ENCODE assay signal across 12 cellular contexts in the genomic region with DNA sequence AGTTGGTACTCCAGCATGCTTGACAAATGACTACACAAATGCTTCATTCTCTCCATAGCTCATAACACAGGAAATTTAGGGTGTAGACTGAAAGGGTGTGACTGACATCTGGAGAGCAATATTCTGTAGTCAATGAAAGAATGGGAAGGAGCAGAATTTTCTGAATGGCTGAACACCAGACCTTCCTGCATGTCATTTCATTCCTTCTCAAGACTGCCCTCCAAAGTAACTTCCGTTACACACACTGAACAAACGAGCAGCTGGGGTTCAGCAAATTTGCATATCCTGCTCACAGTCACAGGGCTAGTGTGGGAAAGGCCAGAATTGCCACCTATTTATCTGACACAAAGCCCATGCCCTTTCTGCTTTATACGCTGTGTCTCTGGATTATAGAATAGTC.
DNase-seq lines count a peak whose midpoint lies in the region; ATAC-seq and TF ChIP-seq lines count a peak whose summit lies in the region.
"Had no signal": no experiment of that assay in that cellular context is flagged by ENCODE, and none has a peak within 500 bp of the region (broad histone marks: within the 10 kb centered on the region; RNA-seq: fewer than 3 reads in every experiment).

No MANE protein-coding gene starts in this region.

- no peak overlapping the region for H3K27ac ChIP-seq in ascending aorta
- no peak overlapping the region for H3K27ac ChIP-seq in H9 (ENCODE audit: insufficient read length, low read depth, low read length)
- H3K27ac ChIP-seq: left lung, upper lobe of left lung had no signal

- no peak overlapping the region for H3K56ac ChIP-seq in H9 (ENCODE audit: insufficient read length, low read depth, low read length)

- H3K27me3 Mint-ChIP-seq in activated CD4-positive, alpha-beta memory T cell treated with anti-CD3 and anti-CD28 coated beads, Interleukin-2, amount 10 ng/mL, durations not matched to agents 7 days and 5 days: peaks cover 1% of the 10 kb centered on the region
- H3K27me3 Mint-ChIP-seq in H9 (ENCODE audit: low read depth) (peaks cover 2% of the 10 kb centered on the region; the same call in 1 of the 2 replicates), glutamatergic neuron (ENCODE audit: unreplicated experiment) (peaks cover 3% of the 10 kb centered on the region)

- H3K4me3 ChIP-seq in GM12865 (ENCODE audit: low read depth, low read length) (no peak overlapping the region), ascending aorta (no peak overlapping the region)
- H3K4me3 ChIP-seq: left lung, upper lobe of left lung had no signal

- ATAC-seq in GM19452 (IDR thresholded peaks at IDR 0.05; ENCODE audit: unreplicated experiment) (peak; percentile 99), HG03060 (IDR thresholded peaks at IDR 0.05; ENCODE audit: low read depth, unreplicated experiment) (peak; percentile 100)
- ATAC-seq: left lung had no signal

- no peaks in the 10 kb centered on the region for H3K9me3 ChIP-seq in ascending aorta
- no peaks in the 10 kb centered on the region for H3K9me3 ChIP-seq in H9 (ENCODE audit: control insufficient read depth, low read depth, low read length)
- H3K9me3 ChIP-seq: left lung, upper lobe of left lung had no signal

- no peaks in the 10 kb centered on the region for H3K79me2 ChIP-seq in H9 (ENCODE audit: insufficient read depth, low read length)

- peaks cover 2% of the 10 kb centered on the region for H3K9me3 Mint-ChIP-seq in activated CD4-positive, alpha-beta memory T cell treated with anti-CD3 and anti-CD28 coated beads, Interleukin-2, amount 10 ng/mL, durations not matched to agents 7 days and 5 days
- no peaks in the 10 kb centered on the region for H3K9me3 Mint-ChIP-seq in H9
- peaks cover 2% of the 10 kb centered on the region for H3K9me3 Mint-ChIP-seq in glutamatergic neuron (ENCODE audit: unreplicated experiment)

- peaks cover 7% of the 10 kb centered on the region for H3K36me3 Mint-ChIP-seq in activated CD4-positive, alpha-beta memory T cell treated with anti-CD3 and anti-CD28 coated beads, Interleukin-2, amount 10 ng/mL, durations not matched to agents 7 days and 5 days (ENCODE audit: low read depth)
- H3K36me3 Mint-ChIP-seq in H9 (ENCODE audit: insufficient read depth in 1 of 3, low read depth in 3 of 3) (no peaks in the 10 kb centered on the region), glutamatergic neuron (ENCODE audit: unreplicated experiment) (no peaks in the 10 kb centered on the region)

- intact Hi-C loops in ascending aorta (cut with DNase I): no loop called here
- intact Hi-C loops in posterior cingulate gyrus (cut with DNase I): no loop called here

- H4K91ac ChIP-seq in H9 (ENCODE audit: insufficient read length, low read depth, low read length): no peak overlapping the region

- CTCF ChIA-PET in activated CD4-positive, alpha-beta memory T cell treated with anti-CD3 and anti-CD28 coated beads, Interleukin-2, amount 10 ng/mL, durations not matched to agents 7 days and 5 days (lab: Charles Lee): no interaction called here

- H2AK5ac ChIP-seq in H9 (ENCODE audit: insufficient read length, low read length): no peak overlapping the region

- no peak overlapping the region for H3T11ph ChIP-seq in H9 (ENCODE audit: low read length)

- no peaks in the 10 kb centered on the region for H3K36me3 ChIP-seq in ascending aorta
- H3K36me3 ChIP-seq: left lung, upper lobe of left lung had no signal

- H2BK12ac ChIP-seq in H9 (ENCODE audit: insufficient read length, low read depth, low read length): no peak overlapping the region

- WGBS in H9 (ENCODE audit: extremely low coverage, insufficient read length, low lambda C conversion rate): no CpG with 5 or more reads among the region's 3 CpGs

- H3K4me1 Mint-ChIP-seq in activated CD4-positive, alpha-beta memory T cell treated with anti-CD3 and anti-CD28 coated beads, Interleukin-2, amount 10 ng/mL, durations not matched to agents 7 days and 5 days: peaks cover 5% of the 10 kb centered on the region
- H3K4me1 Mint-ChIP-seq in H9 (peaks cover 5% of the 10 kb centered on the region in 2 experiments; a peak in 2 of 4 replicates), glutamatergic neuron (ENCODE audit: low read depth, unreplicated experiment) (peaks cover 3% of the 10 kb centered on the region)

- no peaks in the 10 kb centered on the region for H3K79me1 ChIP-seq in H9 (ENCODE audit: insufficient read depth, low read depth, low read length, poor library complexity, severe bottlenecking)

- no peak overlapping the region for H3K4me2 ChIP-seq in H9 (ENCODE audit: insufficient read depth, insufficient read length, low read length)

- no peak overlapping the region for H2BK15ac ChIP-seq in H9 (ENCODE audit: low read depth, low read length)

- H2BK5ac ChIP-seq in H9 (ENCODE audit: insufficient read length, low read length): no peak overlapping the region

- H3K4ac ChIP-seq in H9 (ENCODE audit: low read depth, low read length): no peak overlapping the region

- H3K27me3 ChIP-seq in ascending aorta (no peaks in the 10 kb centered on the region), H9 (ENCODE audit: insufficient read depth, low read length) (no peaks in the 10 kb centered on the region)
- H3K27me3 ChIP-seq: left lung, upper lobe of left lung had no signal

- no peak overlapping the region for H4K8ac ChIP-seq in H9 (replicated peaks; ENCODE audit: insufficient read length, low read depth, low read length)

- no peak overlapping the region for H2BK120ac ChIP-seq in H9 (ENCODE audit: low read depth, low read length, poor library complexity, severe bottlenecking)

- H3K9ac ChIP-seq in H9 (ENCODE audit: extremely low read depth, insufficient read length, low read length): no peak overlapping the region

- no peaks in the 10 kb centered on the region for H3K23me2 ChIP-seq in H9 (ENCODE audit: insufficient read length, low read depth, low read length, poor library complexity, severe bottlenecking)

- H3K4me1 ChIP-seq in ascending aorta: no peaks in the 10 kb centered on the region
- H3K4me1 ChIP-seq in H9 (ENCODE audit: insufficient read depth, low read length): peaks cover 5% of the 10 kb centered on the region; the same call in 1 of the 2 replicates
- H3K4me1 ChIP-seq: left lung, upper lobe of left lung had no signal

- no peak overlapping the region for H3K14ac ChIP-seq in H9 (ENCODE audit: insufficient read depth, low read length)

- no peak overlapping the region for H3K23ac ChIP-seq in H9 (ENCODE audit: insufficient read length, low read depth, low read length)

- DNase-seq in GM12865 (ENCODE audit: low read depth) (peak; percentile 93), ascending aorta (ENCODE audit: low spot score in 2 of 2) (no peak), H9 (no peak), posterior cingulate gyrus (no peak), glutamatergic neuron (no peak)
- peak; percentile 22 for DNase-seq in activated CD4-positive, alpha-beta memory T cell treated with anti-CD3 and anti-CD28 coated beads, Interleukin-2, amount 10 ng/mL, durations not matched to agents 7 days and 5 days
- DNase-seq: activated T-cell treated with anti-CD3 and anti-CD28 coated beads, Interleukin-2, amount 50 U/mL, for 48 hours; Calu3; left lung; upper lobe of left lung had no signal

- no peak for TF ChIP-seq CTCF in GM12865 (IDR thresholded peaks at IDR 0.05; ENCODE audit: insufficient read depth, low read depth, low read length, missing control alignments)
- no peak for TF ChIP-seq CTCF in ascending aorta (IDR thresholded peaks at IDR 0.05)
- no peak for TF ChIP-seq CTCF in H9 (conservative IDR thresholded peaks at IDR 0.05)
- TF ChIP-seq CTCF in glutamatergic neuron (IDR thresholded peaks at IDR 0.05; ENCODE audit: partially characterized antibody, unreplicated experiment): no peak

- no peak overlapping the region for H4K5ac ChIP-seq in H9 (ENCODE audit: insufficient read length, low read depth, low read length)

- H4K20me1 ChIP-seq in H9 (ENCODE audit: control insufficient read depth, insufficient read depth, insufficient read length): no peaks in the 10 kb centered on the region

- no peak overlapping the region for H3K4me3 Mint-ChIP-seq in activated CD4-positive, alpha-beta memory T cell treated with anti-CD3 and anti-CD28 coated beads, Interleukin-2, amount 10 ng/mL, durations not matched to agents 7 days and 5 days
- H3K4me3 Mint-ChIP-seq in H9 (no peak overlapping the region), glutamatergic neuron (ENCODE audit: unreplicated experiment) (no peak overlapping the region)

- H2AFZ ChIP-seq in H9 (ENCODE audit: low read length): no peak overlapping the region

- H2BK20ac ChIP-seq in H9 (ENCODE audit: low read depth, low read length, poor library complexity, severe bottlenecking): no peak overlapping the region

- POLR2A ChIA-PET in activated CD4-positive, alpha-beta memory T cell treated with anti-CD3 and anti-CD28 coated beads, Interleukin-2, amount 10 ng/mL, durations not matched to agents 7 days and 5 days (lab: Charles Lee): no interaction called here

- H3K27ac Mint-ChIP-seq in activated CD4-positive, alpha-beta memory T cell treated with anti-CD3 and anti-CD28 coated beads, Interleukin-2, amount 10 ng/mL, durations not matched to agents 7 days and 5 days: no peak overlapping the region
- H3K27ac Mint-ChIP-seq in H9 (no peak overlapping the region), glutamatergic neuron (ENCODE audit: unreplicated experiment) (no peak overlapping the region)

- H3K18ac ChIP-seq in H9 (ENCODE audit: insufficient read length, low read depth, low read length): no peak overlapping the region

Comparison
In these comparisons a context has a peak if more than half of its experiments do, and no peak if none do; other contexts are left out.
1. DNase-seq: peak in GM12865 (single experiment) and activated CD4-positive, alpha-beta memory T cell treated with anti-CD3 and anti-CD28 coated beads, Interleukin-2, amount 10 ng/mL, durations not matched to agents 7 days and 5 days (single experiment); none in ascending aorta (0 of 2), H9 (single experiment), posterior cingulate gyrus (0 of 10) and glutamatergic neuron (single experiment).